Comparison of ENCODE assay signal across 8 cellular contexts in the genomic region with DNA sequence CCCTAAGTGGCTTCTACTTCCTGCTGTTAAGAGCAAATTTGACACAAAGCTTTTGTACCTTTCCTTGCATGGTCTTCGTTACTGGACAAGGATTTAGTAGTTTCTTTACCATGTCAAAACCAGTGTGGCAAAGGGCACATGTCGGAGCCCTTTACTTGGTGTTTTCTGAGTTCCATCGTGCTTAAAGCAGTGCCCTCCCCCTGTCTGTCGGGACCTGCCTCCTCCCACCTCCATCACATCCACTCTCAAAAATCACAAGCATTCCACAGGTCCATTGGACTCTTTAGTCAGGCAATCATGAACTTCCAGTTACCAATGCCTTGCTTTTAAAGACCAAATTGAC. TPM values are rescaled to one million over a fixed set of nuclear protein-coding genes. Genes with fewer than 3 reads are reported as not detected.
DNase-seq lines count a peak whose midpoint lies in the region; ATAC-seq lines count a peak whose summit lies in the region.

No MANE protein-coding gene starts in this region.

- H3K27me3 Mint-ChIP-seq in activated naive CD8-positive, alpha-beta T cell treated with anti-CD3 and anti-CD28 coated beads, Interleukin-2, amount 10 ng/mL, durations not matched to agents 7 days and 5 days, result no peaks in the 10 kb centered on the region

- H3K4me3 Mint-ChIP-seq in activated naive CD8-positive, alpha-beta T cell treated with anti-CD3 and anti-CD28 coated beads, Interleukin-2, amount 10 ng/mL, durations not matched to agents 7 days and 5 days, result peak overlapping the region; percentile 88
- peak overlapping the region; percentile 52 for H3K4me3 Mint-ChIP-seq in stimulated activated effector memory CD8-positive, alpha-beta T cell treated with anti-CD3 and anti-CD28 coated beads, Interleukin-12 subunit alpha, Interleukin-12 subunit beta, amount 100 ng/mL, for 72 hours

- H3K27ac Mint-ChIP-seq in activated naive CD8-positive, alpha-beta T cell treated with anti-CD3 and anti-CD28 coated beads, Interleukin-2, amount 10 ng/mL, durations not matched to agents 7 days and 5 days, result peak overlapping the region; percentile 94
- no peak overlapping the region for H3K27ac Mint-ChIP-seq in stimulated activated effector memory CD8-positive, alpha-beta T cell treated with anti-CD3 and anti-CD28 coated beads, Interleukin-12 subunit alpha, Interleukin-12 subunit beta, amount 100 ng/mL, for 72 hours

- peak; percentile 46 for ATAC-seq in GM19438 (IDR thresholded peaks at IDR 0.05; ENCODE audit: low read depth, unreplicated experiment)
- ATAC-seq in HG03039 (IDR thresholded peaks at IDR 0.05; ENCODE audit: unreplicated experiment), result peak; percentile 33
- ATAC-seq in activated naive CD8-positive, alpha-beta T cell treated with anti-CD3 and anti-CD28 coated beads, Interleukin-2, amount 10 ng/mL, durations not matched to agents 7 days and 5 days (ENCODE audit: low read depth), result peak; percentile 65
- ATAC-seq in stimulated activated effector memory CD8-positive, alpha-beta T cell treated with anti-CD3 and anti-CD28 coated beads, Interleukin-12 subunit alpha, Interleukin-12 subunit beta, amount 100 ng/mL, for 72 hours, result no peak

- intact Hi-C loops in posterior cingulate gyrus (cut with DNase I), result no loop called here

- peak; percentile 39 for DNase-seq in activated naive CD8-positive, alpha-beta T cell treated with anti-CD3 and anti-CD28 coated beads, Interleukin-2, amount 10 ng/mL, durations not matched to agents 7 days and 5 days
- DNase-seq in stimulated activated effector memory CD8-positive, alpha-beta T cell treated with anti-CD3 and anti-CD28 coated beads, Interleukin-12 subunit alpha, Interleukin-12 subunit beta, amount 100 ng/mL, for 72 hours (ENCODE audit: low spot score in 2 of 2), result no peak
- DNase-seq in NCI-H1694 treated with DMSO at 0.1 percent for 48 hours (lab: John Stamatoyannopoulos, UW) (no peak), posterior cingulate gyrus (no peak), germinal center (ENCODE audit: low spot score) (no peak), NCI-H1694 (lab: John Stamatoyannopoulos, UW) (no peak)

- no peaks in the 10 kb centered on the region for H3K9me3 Mint-ChIP-seq in activated naive CD8-positive, alpha-beta T cell treated with anti-CD3 and anti-CD28 coated beads, Interleukin-2, amount 10 ng/mL, durations not matched to agents 7 days and 5 days
- H3K9me3 Mint-ChIP-seq in stimulated activated effector memory CD8-positive, alpha-beta T cell treated with anti-CD3 and anti-CD28 coated beads, Interleukin-12 subunit alpha, Interleukin-12 subunit beta, amount 100 ng/mL, for 72 hours, result no peaks in the 10 kb centered on the region

- POLR2A ChIA-PET in activated naive CD8-positive, alpha-beta T cell treated with anti-CD3 and anti-CD28 coated beads, Interleukin-2, amount 10 ng/mL, durations not matched to agents 7 days and 5 days (lab: Charles Lee), result interaction anchor here (0.6 to 3.5 kb wide), 8 partner anchors 12 to 982 kb away, joined by 3 to 22 read pairs (median 3); no protein-coding TSS in a partner anchor

- H3K36me3 Mint-ChIP-seq in activated naive CD8-positive, alpha-beta T cell treated with anti-CD3 and anti-CD28 coated beads, Interleukin-2, amount 10 ng/mL, durations not matched to agents 7 days and 5 days, result peaks cover 22% of the 10 kb centered on the region
- no peaks in the 10 kb centered on the region for H3K36me3 Mint-ChIP-seq in stimulated activated effector memory CD8-positive, alpha-beta T cell treated with anti-CD3 and anti-CD28 coated beads, Interleukin-12 subunit alpha, Interleukin-12 subunit beta, amount 100 ng/mL, for 72 hours

- H3K4me1 Mint-ChIP-seq in activated naive CD8-positive, alpha-beta T cell treated with anti-CD3 and anti-CD28 coated beads, Interleukin-2, amount 10 ng/mL, durations not matched to agents 7 days and 5 days, result peaks cover 38% of the 10 kb centered on the region
- peaks cover 6% of the 10 kb centered on the region for H3K4me1 Mint-ChIP-seq in stimulated activated effector memory CD8-positive, alpha-beta T cell treated with anti-CD3 and anti-CD28 coated beads, Interleukin-12 subunit alpha, Interleukin-12 subunit beta, amount 100 ng/mL, for 72 hours

RNA-seq across cellular contexts. Expression of a gene that starts 0.8 kb away (rescaled TPM):
- 10 to 100 TPM; 11.8 to 15.0 TPM for total RNA-seq in activated naive CD8-positive, alpha-beta T cell treated with anti-CD3 and anti-CD28 coated beads, Interleukin-2, amount 10 ng/mL, durations not matched to agents 7 days and 5 days
